19 cellular contexts compared by ENCODE assay signal in the genomic region with DNA sequence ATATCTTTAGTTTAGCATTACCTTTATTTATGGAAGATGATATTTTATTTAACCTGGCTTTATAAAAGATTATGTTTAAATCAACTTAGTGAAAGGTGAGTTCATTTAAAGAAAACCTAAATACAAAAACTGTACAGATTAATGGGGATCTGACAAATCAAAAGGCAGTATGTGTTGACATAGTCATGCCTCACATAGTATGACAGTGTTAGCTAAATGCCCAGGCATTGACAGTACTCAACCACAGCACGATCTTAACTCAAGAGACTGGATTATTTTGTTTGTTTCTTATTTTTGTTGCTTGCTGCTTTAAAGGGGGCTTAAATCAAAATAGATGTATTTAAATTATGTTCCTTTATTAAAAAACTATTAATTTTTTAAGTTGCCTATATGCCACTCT. TPM values are rescaled to one million over a fixed set of nuclear protein-coding genes. Genes with fewer than 3 reads are reported as not detected.
"Had no signal": no experiment of that assay in that cellular context is flagged by ENCODE, and none has a peak within 500 bp of the region (broad histone marks: within the 10 kb centered on the region; RNA-seq: fewer than 3 reads in every experiment).

No MANE protein-coding gene starts in this region.

- DNase-seq: cortex of kidney; dorsolateral prefrontal cortex; effector CD8-positive, alpha-beta T cell; foreskin melanocyte; heart right ventricle; immature natural killer cell; left colon; mesendoderm; naive thymus-derived CD4-positive, alpha-beta T cell; nephron progenitor cell; psoas muscle; spleen; stimulated activated CD4-positive, alpha-beta T cell treated with anti-CD3 and anti-CD28 coated beads, Interleukin-15, amount 100 ng/mL, for 24 hours; stimulated activated CD4-positive, alpha-beta T cell treated with anti-CD3 and anti-CD28 coated beads, Interleukin-1b, Interleukin-23, amount 100 ng/mL, for 48 hours; stimulated activated CD4-positive, alpha-beta T cell treated with anti-CD3 and anti-CD28 coated beads, Interleukin-4, amount 100 ng/mL, for 24 hours; stimulated activated naive B cell treated with anti-CD40 and anti-IgM and Interleukin-4, amounts not matched to agents 10 μg/mL and 1 μg/mL and 100 μg/mL, for 72 hours; stimulated activated naive CD8-positive, alpha-beta T cell treated with anti-CD3 and anti-CD28 coated beads, Interleukin-15, amount 100 ng/mL, for 72 hours; testis; upper lobe of right lung had no signal

RNA-seq across cellular contexts. Expression of a gene that starts 7.8 kb away (rescaled TPM):
- total RNA-seq: naive thymus-derived CD4-positive, alpha-beta T cell had no signal
